Comparison of ENCODE assay signal across 1 cellular context in the genomic region with DNA sequence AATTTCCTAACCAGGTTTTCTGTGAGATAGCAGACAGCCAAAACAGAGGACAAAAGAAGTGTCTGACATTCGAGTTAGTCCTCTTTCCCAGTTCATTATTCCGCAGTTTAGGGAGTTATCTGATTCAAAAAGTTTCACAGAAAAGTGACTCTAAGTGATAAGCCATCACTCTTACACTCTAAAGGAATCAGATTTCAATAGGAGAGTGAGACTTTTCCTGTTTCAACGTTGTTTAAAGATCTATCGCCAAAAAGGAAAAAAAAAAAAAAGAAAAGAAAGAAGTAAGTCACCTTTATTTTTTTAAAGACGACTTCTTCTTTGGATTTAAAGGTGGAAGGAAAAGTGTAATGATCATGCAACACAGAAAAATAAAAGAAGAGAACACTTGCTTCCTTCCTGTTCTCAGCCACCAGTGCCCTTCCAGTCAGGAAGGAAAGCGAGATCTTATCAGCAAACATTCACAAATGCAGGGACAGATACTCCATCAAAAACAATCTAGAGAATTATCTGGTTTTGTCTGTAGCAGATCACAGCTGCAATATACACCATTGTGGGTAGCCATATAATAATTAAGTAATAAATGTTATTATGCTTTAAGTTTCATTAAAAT.
TF ChIP-seq lines count a peak whose summit lies in the region.

No MANE protein-coding gene starts in this region.

TF ChIP-seq in GM23338, 12 proteins besides CTCF, POLR2A, EP300 and RAD21 (continued from another document):
- no peak for TF ChIP-seq ZNF462 (CRISPR knock-in tag; IDR thresholded peaks at IDR 0.05)
